In genomic region chr11:128399722-128400121, GRCh38 we compare ENCODE assay signal across 27 cellular contexts.
DNase-seq lines count a peak whose midpoint lies in the region; ATAC-seq and TF ChIP-seq lines count a peak whose summit lies in the region.
"Had no signal": no experiment of that assay in that cellular context is flagged by ENCODE, and none has a peak within 500 bp of the region (broad histone marks: within the 10 kb centered on the region; RNA-seq: fewer than 3 reads in every experiment).

No MANE protein-coding gene starts in this region.

- no peak overlapping the region for H3K18ac ChIP-seq in mesenchymal stem cell (ENCODE audit: low read depth in 1 of 2, low read length in 2 of 2)

- TF ChIP-seq CTCF in smooth muscle cell (IDR thresholded peaks at IDR 0.05; ENCODE audit: borderline replicate concordance, insufficient read depth, poor library complexity, severe bottlenecking), result no peak

- H2AK5ac ChIP-seq in mesenchymal stem cell (ENCODE audit: low read length, severe bottlenecking), result no peak overlapping the region

- no peak overlapping the region for H3K4me3 ChIP-seq in mesenchymal stem cell (ENCODE audit: insufficient read depth in 1 of 2, low read depth in 1 of 2, low read length in 2 of 2)
- H3K4me3 ChIP-seq in smooth muscle cell, result no peak overlapping the region
- H3K4me3 ChIP-seq: ascending aorta, left lung, sigmoid colon, upper lobe of right lung had no signal

- H4K91ac ChIP-seq in mesenchymal stem cell (ENCODE audit: low read length), result no peak overlapping the region

- no peaks in the 10 kb centered on the region for H3K9me3 Mint-ChIP-seq in natural killer cell treated with Interleukin-12 subunit alpha and Interleukin-12 subunit beta and Interleukin-15 and Interleukin-18, amount 100 ng/mL, for 72 hours
- H3K9me3 Mint-ChIP-seq: activated T-cell treated with anti-CD3 and anti-CD28 coated beads, Interleukin-2, amount 50 U/mL, for 4 hours; CD4-positive, alpha-beta memory T cell; naive B cell had no signal

- no peaks in the 10 kb centered on the region for H3K27me3 Mint-ChIP-seq in natural killer cell treated with Interleukin-12 subunit alpha and Interleukin-12 subunit beta and Interleukin-15 and Interleukin-18, amount 100 ng/mL, for 72 hours
- H3K27me3 Mint-ChIP-seq: CD4-positive, alpha-beta memory T cell; naive B cell had no signal

- H2AFZ ChIP-seq in mesenchymal stem cell (ENCODE audit: low read depth, low read length) (no peak overlapping the region), smooth muscle cell (ENCODE audit: low read depth) (no peak overlapping the region)

- no peak overlapping the region for H2BK120ac ChIP-seq in mesenchymal stem cell (ENCODE audit: low read depth, low read length)

- H4K20me1 ChIP-seq in smooth muscle cell (ENCODE audit: low read depth), result no peaks in the 10 kb centered on the region

- H3K27ac ChIP-seq in mesenchymal stem cell (ENCODE audit: low read length, poor library complexity, severe bottlenecking), result no peak overlapping the region
- peak overlapping the region; percentile 66 for H3K27ac ChIP-seq in smooth muscle cell (ENCODE audit: low read depth)
- H3K27ac ChIP-seq: ascending aorta, left lung, RWPE1, upper lobe of right lung had no signal

- no peak overlapping the region for H2BK5ac ChIP-seq in mesenchymal stem cell (ENCODE audit: low read depth, low read length, poor library complexity, severe bottlenecking)

- H3K79me1 ChIP-seq in mesenchymal stem cell (replicated peaks; ENCODE audit: low read length, poor library complexity, severe bottlenecking), result no peaks in the 10 kb centered on the region

- H3K36me3 ChIP-seq in mesenchymal stem cell (ENCODE audit: control insufficient read depth in 1 of 2, insufficient read depth in 2 of 2, low read depth in 1 of 2, low read length in 2 of 2) (no peaks in the 10 kb centered on the region), smooth muscle cell (ENCODE audit: low read depth) (no peaks in the 10 kb centered on the region)
- H3K36me3 ChIP-seq: ascending aorta, left lung, sigmoid colon, upper lobe of right lung had no signal

- H3K23ac ChIP-seq in mesenchymal stem cell (ENCODE audit: low read length in 2 of 2), result no peak overlapping the region

- H2BK12ac ChIP-seq in mesenchymal stem cell (ENCODE audit: low read length in 2 of 2), result no peak overlapping the region

- H3K9ac ChIP-seq in mesenchymal stem cell (ENCODE audit: low read length) (peak overlapping the region; percentile 28), smooth muscle cell (ENCODE audit: low read depth) (peak overlapping the region; percentile 2)

- peaks cover 18 to 33% of the 10 kb centered on the region in 2 donors for H3K4me1 Mint-ChIP-seq in natural killer cell treated with Interleukin-12 subunit alpha and Interleukin-12 subunit beta and Interleukin-15 and Interleukin-18, amount 100 ng/mL, for 72 hours (ENCODE audit: low read depth in 2 of 2)

- no peaks in the 10 kb centered on the region for H3K79me2 ChIP-seq in smooth muscle cell (ENCODE audit: low read depth)

- no peaks in the 10 kb centered on the region for H3K4me1 ChIP-seq in mesenchymal stem cell (ENCODE audit: control insufficient read depth, insufficient read depth, low read depth, low read length)
- no peaks in the 10 kb centered on the region for H3K4me1 ChIP-seq in smooth muscle cell (ENCODE audit: low read depth)
- H3K4me1 ChIP-seq: ascending aorta, upper lobe of right lung had no signal

- H3K9me3 ChIP-seq in mesenchymal stem cell (ENCODE audit: control insufficient read depth, low read length) (no peaks in the 10 kb centered on the region), smooth muscle cell (replicated peaks; ENCODE audit: low read depth) (no peaks in the 10 kb centered on the region)
- H3K9me3 ChIP-seq: ascending aorta, left lung, sigmoid colon, upper lobe of right lung had no signal

- H3K14ac ChIP-seq in mesenchymal stem cell (ENCODE audit: low read length in 2 of 2), result no peak overlapping the region

- H3F3A ChIP-seq in smooth muscle cell (ENCODE audit: low read depth), result peaks cover 14% of the 10 kb centered on the region

- H3K27me3 ChIP-seq in mesenchymal stem cell (ENCODE audit: control insufficient read depth in 1 of 2, insufficient read depth in 1 of 2, low read length in 2 of 2) (peaks cover 0 to 4% of the 10 kb centered on the region in 2 experiments), smooth muscle cell (ENCODE audit: low read depth) (no peaks in the 10 kb centered on the region)
- H3K27me3 ChIP-seq: ascending aorta, left lung, sigmoid colon, upper lobe of right lung had no signal

- peaks cover 5% of the 10 kb centered on the region for H3K36me3 Mint-ChIP-seq in natural killer cell treated with Interleukin-12 subunit alpha and Interleukin-12 subunit beta and Interleukin-15 and Interleukin-18, amount 100 ng/mL, for 72 hours
- H3K36me3 Mint-ChIP-seq: CD4-positive, alpha-beta memory T cell; naive B cell had no signal

- H3K4me3 Mint-ChIP-seq in natural killer cell treated with Interleukin-12 subunit alpha and Interleukin-12 subunit beta and Interleukin-15 and Interleukin-18, amount 100 ng/mL, for 72 hours, result no peak overlapping the region
- H3K4me3 Mint-ChIP-seq: activated T-cell treated with anti-CD3 and anti-CD28 coated beads, Interleukin-2, amount 50 U/mL, for 4 hours; CD4-positive, alpha-beta memory T cell had no signal

- DNase-seq in NCI-H82 (lab: John Stamatoyannopoulos, UW), result peak; percentile 29
- no peak for DNase-seq in NCI-H82 treated with DMSO at 0.1 percent for 48 hours (lab: John Stamatoyannopoulos, UW; ENCODE audit: unreplicated experiment)
- DNase-seq in NCI-H69 (lab: John Stamatoyannopoulos, UW), result peak; percentile 74
- DNase-seq in mesenchymal stem cell, result no peak
- no peak for DNase-seq in smooth muscle cell (lab: John Stamatoyannopoulos, UW; ENCODE audit: unreplicated experiment)
- no peak for DNase-seq in activated effector memory CD4-positive, alpha-beta T cell treated with Interleukin-2 at 50 U/mL for 16 hours
- DNase-seq in natural killer cell treated with Interleukin-12 subunit alpha and Interleukin-12 subunit beta and Interleukin-15 and Interleukin-18, amount 100 ng/mL, for 72 hours (ENCODE audit: low spot score), result no peak
- no peak for DNase-seq in AG08396 (ENCODE audit: low spot score)
- DNase-seq: 8988T; activated CD4-positive, alpha-beta T cell treated with anti-CD3 and anti-CD28 coated beads, Interleukin-2, amount 50 U/mL, for 1 hour; activated CD4-positive, CD25-positive, alpha-beta regulatory T cell; activated T-cell treated with anti-CD3 and anti-CD28 coated beads, Interleukin-2, amount 50 U/mL, for 4 hours; CD4-positive, alpha-beta memory T cell; effector CD4-positive, alpha-beta T cell; H7; KG1; left lung; midbrain; MM.1S; NCI-H2227 treated with DMSO at 0.1 percent for 48 hours; nucleus accumbens; sigmoid colon; substantia nigra; upper lobe of right lung had no signal

- WGBS in mesenchymal stem cell, result 100% methylated on average over 2 of the region's 4 CpGs
- WGBS in smooth muscle cell (ENCODE audit: low lambda C conversion rate), result 60% methylated on average over 4 of the region's 4 CpGs

- no peak overlapping the region for H3K4me2 ChIP-seq in mesenchymal stem cell (ENCODE audit: low read length, poor library complexity, severe bottlenecking)
- H3K4me2 ChIP-seq in smooth muscle cell, result peak overlapping the region; percentile 40

- H3K4ac ChIP-seq in mesenchymal stem cell (ENCODE audit: low read depth in 1 of 2, low read length in 2 of 2), result no peak overlapping the region

- peak overlapping the region in 1 of 2 donors; percentile 60 for H3K27ac Mint-ChIP-seq in natural killer cell treated with Interleukin-12 subunit alpha and Interleukin-12 subunit beta and Interleukin-15 and Interleukin-18, amount 100 ng/mL, for 72 hours

- H2BK15ac ChIP-seq in mesenchymal stem cell (ENCODE audit: low read depth, poor library complexity, severe bottlenecking), result no peak overlapping the region

- ATAC-seq in natural killer cell treated with Interleukin-12 subunit alpha and Interleukin-12 subunit beta and Interleukin-15 and Interleukin-18, amount 100 ng/mL, for 72 hours, result no peak
- ATAC-seq: left lung, upper lobe of right lung had no signal

- no peak overlapping the region for H4K8ac ChIP-seq in mesenchymal stem cell (ENCODE audit: low read length)

Comparison
In these comparisons a context has a peak if more than half of its experiments do, and no peak if none do; other contexts are left out.
1. DNase-seq: peak in NCI-H82 (single experiment) and NCI-H69 (single experiment); none in NCI-H82 treated with DMSO at 0.1 percent for 48 hours (single experiment), mesenchymal stem cell (single experiment), smooth muscle cell (single experiment), activated effector memory CD4-positive, alpha-beta T cell treated with Interleukin-2 at 50 U/mL for 16 hours (single experiment), natural killer cell treated with Interleukin-12 subunit alpha and Interleukin-12 subunit beta and Interleukin-15 and Interleukin-18, amount 100 ng/mL, for 72 hours (single experiment) and AG08396 (single experiment).